ENCODE assay signal across 1 cellular context in the genomic region with DNA sequence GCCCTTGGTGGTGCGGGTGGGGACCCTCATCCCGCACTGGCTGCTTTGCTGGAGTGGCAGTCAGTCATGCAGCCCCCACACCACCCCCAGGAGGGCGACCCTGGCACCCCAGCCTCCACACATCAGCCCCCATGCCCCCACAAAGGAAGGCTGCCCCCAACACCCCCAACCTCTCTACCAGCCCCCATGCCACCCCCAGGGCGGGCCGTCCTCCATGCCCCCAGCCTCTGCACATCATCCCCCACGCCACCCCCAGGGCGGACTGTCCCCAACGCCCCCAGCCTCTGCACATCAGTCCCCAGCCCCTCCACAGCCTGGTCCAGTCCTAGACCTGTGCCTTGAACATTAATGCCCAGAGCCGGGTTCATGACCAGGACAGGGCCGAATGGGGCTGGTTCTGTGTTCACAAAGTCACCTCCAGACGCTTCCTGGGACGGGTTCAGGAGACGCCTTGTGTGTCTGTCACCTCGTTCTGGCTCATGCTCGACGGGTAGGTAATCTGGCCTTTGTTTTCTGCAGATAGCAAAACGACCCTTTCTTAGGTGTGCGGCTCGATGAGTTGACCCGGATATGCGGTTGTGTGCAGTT.
A peak's percentile ranks its signal among the peaks of the same experiment; 100 is the strongest.
TF ChIP-seq lines count a peak whose summit lies in the region.

No MANE protein-coding gene starts in this region.

TF ChIP-seq in HepG2, 621 proteins besides CTCF, POLR2A, EP300 and RAD21:
- TF ChIP-seq AGO2 (optimal IDR thresholded peaks at IDR 0.05; ENCODE audit: low read depth, low read length), result peak; percentile 7
- TF ChIP-seq WIZ (CRISPR knock-in tag; IDR thresholded peaks at IDR 0.05), result no peak
- TF ChIP-seq ZNF562 (CRISPR knock-in tag; IDR thresholded peaks at IDR 0.05; ENCODE audit: borderline replicate concordance), result no peak
